9 cellular contexts compared by ENCODE assay signal in genomic region chr5:58459276-58459859, GRCh38. TPM values are rescaled to one million over a fixed set of nuclear protein-coding genes. Genes with fewer than 3 reads are reported as not detected.
DNase-seq lines count a peak whose midpoint lies in the region; ATAC-seq and TF ChIP-seq lines count a peak whose summit lies in the region.
"Had no signal": no experiment of that assay in that cellular context is flagged by ENCODE, and none has a peak within 500 bp of the region (broad histone marks: within the 10 kb centered on the region; RNA-seq: fewer than 3 reads in every experiment).

No MANE protein-coding gene starts in this region.

- TF ChIP-seq CTCF in omental fat pad (IDR thresholded peaks at IDR 0.05): no peak

- peak; percentile 2 for ATAC-seq in omental fat pad (ENCODE audit: low FRiP score)
- no peak for ATAC-seq in HG02870 (IDR thresholded peaks at IDR 0.05; ENCODE audit: unreplicated experiment)
- ATAC-seq in GM18861 (IDR thresholded peaks at IDR 0.05; ENCODE audit: unreplicated experiment): no peak

- peak; percentile 59 for DNase-seq in activated CD8-positive, alpha-beta memory T cell treated with anti-CD3 and anti-CD28 coated beads, Interleukin-2, amount 50 U/mL, for 48 hours
- no peak for DNase-seq in activated CD8-positive, alpha-beta memory T cell treated with anti-CD3 and anti-CD28 coated beads, Interleukin-2, amount 50 U/mL, for 4 hours
- DNase-seq in LoVo (ENCODE audit: low spot score): peak; percentile 39
- DNase-seq in activated T-helper 9 cell treated with anti-CD3 and anti-CD28 coated beads, Interleukin-2, amount 50 U/mL, for 16 hours (ENCODE audit: low read depth): peak; percentile 10
- DNase-seq in foreskin melanocyte: peak; percentile 29
- no peak for DNase-seq in omental fat pad (ENCODE audit: low spot score)

RNA-seq across cellular contexts. Expression of gene PLK2, which starts 0.5 kb away (rescaled TPM):
- total RNA-seq in omental fat pad: 100 to 1,000 TPM in 2 of 4 donors, 10 to 100 TPM in 2; 27.2 to 126 (median 90.9) TPM

RNA-seq across cellular contexts. Expression of gene GAPT, which starts 31.9 kb away (rescaled TPM):
- 1 to 10 TPM in 3 of 4 donors, under 1 TPM in 1; 0.72 to 6.1 (median 1.4) TPM for total RNA-seq in omental fat pad
- total RNA-seq: pulmonary artery endothelial cell had no signal

Comparison
In these comparisons a context has a peak if more than half of its experiments do, and no peak if none do; other contexts are left out.
1. DNase-seq: peak in activated CD8-positive, alpha-beta memory T cell treated with anti-CD3 and anti-CD28 coated beads, Interleukin-2, amount 50 U/mL, for 48 hours (single experiment), LoVo (single experiment), activated T-helper 9 cell treated with anti-CD3 and anti-CD28 coated beads, Interleukin-2, amount 50 U/mL, for 16 hours (single experiment) and foreskin melanocyte (single experiment); none in activated CD8-positive, alpha-beta memory T cell treated with anti-CD3 and anti-CD28 coated beads, Interleukin-2, amount 50 U/mL, for 4 hours (single experiment) and omental fat pad (single experiment).